ENCODE assay signal across 1 cellular context in the genomic region with DNA sequence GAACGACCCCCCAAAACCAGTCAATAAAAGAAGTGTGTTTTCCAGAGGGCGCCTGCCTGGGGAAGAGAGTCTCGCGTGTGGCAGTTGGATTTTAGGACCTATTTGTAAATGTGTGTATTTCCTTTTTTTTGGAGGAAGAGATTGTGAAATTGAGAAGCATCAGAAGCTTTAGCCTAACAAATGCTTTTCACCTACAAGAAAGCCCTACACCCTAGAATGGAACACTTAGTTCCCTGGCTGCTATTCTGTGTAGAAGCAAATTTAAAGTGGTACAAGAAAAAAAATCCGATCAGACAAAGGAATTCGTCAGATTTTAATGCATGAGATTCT.
TF ChIP-seq lines count a peak whose summit lies in the region.

No MANE protein-coding gene starts in this region.

TF ChIP-seq in SK-N-SH treated with all-trans-retinoic acid at 6 μM for 48 hours, 23 proteins besides CTCF, POLR2A, EP300 and RAD21 (continued from another document):
- TF ChIP-seq OSR1 (CRISPR knock-in tag; IDR thresholded peaks at IDR 0.05) (no peak), ZC3H10 (CRISPR knock-in tag; IDR thresholded peaks at IDR 0.05) (no peak), GLIS3 (CRISPR knock-in tag; IDR thresholded peaks at IDR 0.05) (no peak), ARNTL (CRISPR knock-in tag; IDR thresholded peaks at IDR 0.05; ENCODE audit: borderline replicate concordance, low read depth) (no peak)
